17 cellular contexts compared by ENCODE assay signal in the genomic region with DNA sequence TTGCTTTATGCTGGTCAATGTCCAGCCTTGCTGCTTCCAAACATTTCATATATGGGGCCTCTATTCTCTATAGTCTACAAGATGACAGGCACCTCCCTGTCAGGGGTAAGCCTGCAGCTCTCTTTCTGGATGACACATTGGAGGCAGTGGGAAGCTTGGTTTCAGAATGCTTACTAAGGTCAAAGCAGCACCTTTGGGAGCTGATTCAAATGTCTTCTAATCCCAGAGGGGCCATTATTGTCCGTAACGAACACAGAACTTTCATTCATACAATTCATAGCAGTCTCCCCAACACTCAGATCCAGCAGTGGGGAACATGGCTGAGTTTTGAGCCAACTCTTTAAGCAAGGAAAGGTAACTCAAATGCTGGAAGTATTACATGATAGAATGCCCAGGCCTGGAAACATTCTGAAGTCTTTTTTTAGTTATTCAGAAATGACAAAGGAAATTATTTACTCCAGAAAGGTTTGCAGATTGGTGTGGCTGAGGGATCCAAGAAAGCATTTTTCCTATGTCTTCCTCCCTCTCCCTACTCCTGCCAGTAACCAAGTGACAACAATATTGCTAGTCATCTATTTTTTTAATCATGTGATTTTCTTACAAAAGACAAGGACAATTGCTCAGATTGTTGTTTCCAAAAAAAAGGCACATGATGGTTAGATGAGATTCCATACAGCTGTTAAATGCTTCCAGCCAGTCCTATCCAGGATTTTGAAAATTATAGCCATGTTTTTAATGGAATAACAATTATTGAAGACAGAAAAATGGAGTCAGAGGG.
DNase-seq lines count a peak whose midpoint lies in the region; ATAC-seq, FAIRE-seq and TF ChIP-seq lines count a peak whose summit lies in the region.
"Had no signal": no experiment of that assay in that cellular context is flagged by ENCODE, and none has a peak within 500 bp of the region (broad histone marks: within the 10 kb centered on the region; RNA-seq: fewer than 3 reads in every experiment).

No MANE protein-coding gene starts in this region.

- no peak for FAIRE-seq in HepG2 (lab: Jason Lieb, UNC)
- FAIRE-seq: H54 had no signal

- WGBS in HepG2 (ENCODE audit: low lambda C conversion rate), result 87% methylated on average over 2 of the region's 2 CpGs
- 100% methylated on average over 2 of the region's 2 CpGs for WGBS in right lobe of liver (ENCODE audit: insufficient coverage, low coverage, low lambda C conversion rate, missing lambda C conversion rate)
- 98% methylated on average over 2 of the region's 2 CpGs for WGBS in smooth muscle cell (ENCODE audit: low lambda C conversion rate)

- no peaks in the 10 kb centered on the region for H3K9me3 ChIP-seq in HepG2 (ENCODE audit: low read length)
- no peaks in the 10 kb centered on the region for H3K9me3 ChIP-seq in right lobe of liver
- no peaks in the 10 kb centered on the region for H3K9me3 ChIP-seq in breast epithelium
- no peaks in the 10 kb centered on the region for H3K9me3 ChIP-seq in neuron (ENCODE audit: low read length)
- H3K9me3 ChIP-seq in smooth muscle cell (replicated peaks; ENCODE audit: low read depth), result no peaks in the 10 kb centered on the region
- H3K9me3 ChIP-seq: left ventricle myocardium inferior, tibial artery had no signal

- POLR2A ChIA-PET in HepG2 (lab: Yijun Ruan, JAX), result interaction anchor here (1.2 to 1.3 kb wide), 3 partner anchors 15 to 16 kb away, joined by 3 to 4 read pairs (median 3); no protein-coding TSS in a partner anchor

- H3K9ac ChIP-seq in HepG2 (ENCODE audit: insufficient read depth, low read depth, low read length) (no peak overlapping the region), smooth muscle cell (ENCODE audit: low read depth) (no peak overlapping the region)
- H3K9ac ChIP-seq: parathyroid adenoma had no signal

- intact Hi-C loops in HepG2 (cut with micrococcal nuclease; ENCODE audit: unreplicated experiment) (no loop called here), right lobe of liver (cut with DNase I) (no loop called here), breast epithelium (cut with DNase I; ENCODE audit: low total_unique reads) (no loop called here)

- ATAC-seq in HepG2, result peak; percentile 31; the same call in 1 of the 3 replicates
- no peak for ATAC-seq in right lobe of liver
- no peak for ATAC-seq in omental fat pad (ENCODE audit: low FRiP score)
- ATAC-seq in GM21723 (IDR thresholded peaks at IDR 0.05; ENCODE audit: unreplicated experiment), result no peak

- TF ChIP-seq RAD21 in HepG2 (CRISPR knock-in tag; IDR thresholded peaks at IDR 0.05), result no peak

- H3K4me3 ChIP-seq in HepG2 (replicated peaks in 1 of 3; ENCODE audit: insufficient read depth in 1 of 3, low read depth in 2 of 3, low read length in 3 of 3) (no peak overlapping the region), right lobe of liver (no peak overlapping the region), breast epithelium (no peak overlapping the region), neuron (ENCODE audit: low read length) (no peak overlapping the region), smooth muscle cell (no peak overlapping the region)
- H3K4me3 ChIP-seq: left ventricle myocardium inferior, tibial artery had no signal

- DNase-seq in HepG2 (ENCODE audit: low spot score) (no peak), right lobe of liver (no peak), breast epithelium (ENCODE audit: low spot score in 2 of 2) (no peak), smooth muscle cell (lab: John Stamatoyannopoulos, UW; ENCODE audit: unreplicated experiment) (no peak), omental fat pad (ENCODE audit: low spot score) (no peak), kidney tubule cell (ENCODE audit: low spot score) (no peak)
- DNase-seq: activated CD4-positive, alpha-beta T cell treated with anti-CD3 and anti-CD28 coated beads, Interleukin-2, amount 50 U/mL, for 48 hours; activated naive CD8-positive, alpha-beta T cell treated with anti-CD3 and anti-CD28 coated beads, Interleukin-2, amount 10 ng/mL, durations not matched to agents 7 days and 5 days; left ventricle myocardium inferior; NCI-H2107; NCI-H524; tibial artery had no signal

- TF ChIP-seq POLR2A in HepG2 (IDR thresholded peaks at IDR 0.05; ENCODE audit: insufficient read depth in 1 of 2, low read depth in 2 of 2, low read length in 2 of 2) (no peak), right lobe of liver (IDR thresholded peaks at IDR 0.05) (no peak), breast epithelium (IDR thresholded peaks at IDR 0.05) (no peak)

- H3K27ac ChIP-seq in HepG2 (ENCODE audit: extremely low read length, insufficient read depth, low read length) (peak overlapping the region; percentile 16), right lobe of liver (no peak overlapping the region), breast epithelium (peak overlapping the region; percentile 33 to 85), smooth muscle cell (ENCODE audit: low read depth) (no peak overlapping the region)
- H3K27ac ChIP-seq: epithelial cell of prostate, left ventricle myocardium inferior, parathyroid adenoma, tibial artery had no signal

- BruUV-seq in HepG2 (replicated peaks; lab: Mats Ljungman, UMichigan), result no TSS peak

- H3K27me3 ChIP-seq in HepG2 (ENCODE audit: control insufficient read depth in 1 of 2, insufficient read depth in 2 of 2, low read length in 2 of 2) (no peaks in the 10 kb centered on the region), right lobe of liver (no peaks in the 10 kb centered on the region), breast epithelium (no peaks in the 10 kb centered on the region), neuron (ENCODE audit: insufficient read depth, low read length) (no peaks in the 10 kb centered on the region), smooth muscle cell (ENCODE audit: low read depth) (no peaks in the 10 kb centered on the region)
- H3K27me3 ChIP-seq: tibial artery had no signal

- no peaks in the 10 kb centered on the region for H4K20me1 ChIP-seq in HepG2 (ENCODE audit: insufficient read depth, low read length)
- H4K20me1 ChIP-seq in smooth muscle cell (ENCODE audit: low read depth), result no peaks in the 10 kb centered on the region

- H3K4me2 ChIP-seq in HepG2 (ENCODE audit: low read depth, low read length) (no peak overlapping the region), smooth muscle cell (no peak overlapping the region)

- H3K79me2 ChIP-seq in HepG2 (ENCODE audit: insufficient read depth, low read length), result peaks cover 5% of the 10 kb centered on the region
- no peaks in the 10 kb centered on the region for H3K79me2 ChIP-seq in smooth muscle cell (ENCODE audit: low read depth)
- H3K79me2 ChIP-seq: parathyroid adenoma had no signal

- H3K4me1 ChIP-seq in HepG2 (ENCODE audit: insufficient read depth, low read length) (peaks cover 70% of the 10 kb centered on the region), right lobe of liver (peaks cover 0 to 3% (median 0%) of the 10 kb centered on the region in 4 donors), breast epithelium (no peaks in the 10 kb centered on the region), neuron (ENCODE audit: insufficient read depth, low read length) (peaks cover 10% of the 10 kb centered on the region), smooth muscle cell (ENCODE audit: low read depth) (no peaks in the 10 kb centered on the region)
- H3K4me1 ChIP-seq: parathyroid adenoma had no signal

- TF ChIP-seq CTCF in HepG2 (CRISPR knock-in tag; IDR thresholded peaks at IDR 0.05), result no peak
- no peak for TF ChIP-seq CTCF in right lobe of liver (IDR thresholded peaks at IDR 0.05)
- TF ChIP-seq CTCF in breast epithelium (IDR thresholded peaks at IDR 0.05), result no peak
- TF ChIP-seq CTCF in smooth muscle cell (IDR thresholded peaks at IDR 0.05; ENCODE audit: borderline replicate concordance, insufficient read depth, poor library complexity, severe bottlenecking), result no peak
- TF ChIP-seq CTCF in omental fat pad (IDR thresholded peaks at IDR 0.05), result no peak

- CTCF ChIA-PET in HepG2 (lab: Yijun Ruan, JAX; ENCODE audit: low intra/inter-chr PET ratio, low total read pairs), result no interaction called here

- TF ChIP-seq EP300 in HepG2 (IDR thresholded peaks at IDR 0.05; ENCODE audit: low read depth in 2 of 2, low read length in 2 of 2) (no peak), HepG2 (CRISPR knock-in tag; IDR thresholded peaks at IDR 0.05; ENCODE audit: borderline replicate concordance) (no peak)

- H3K36me3 ChIP-seq in HepG2 (replicated peaks in 1 of 2; ENCODE audit: control insufficient read depth in 1 of 2, insufficient read depth in 2 of 2, low read length in 2 of 2) (no peaks in the 10 kb centered on the region), right lobe of liver (no peaks in the 10 kb centered on the region), breast epithelium (no peaks in the 10 kb centered on the region), neuron (ENCODE audit: insufficient read depth, low read length) (no peaks in the 10 kb centered on the region), smooth muscle cell (ENCODE audit: low read depth) (no peaks in the 10 kb centered on the region)
- H3K36me3 ChIP-seq: left ventricle myocardium inferior, tibial artery had no signal

- no peak overlapping the region for H2AFZ ChIP-seq in HepG2 (ENCODE audit: low read length)
- H2AFZ ChIP-seq in neuron (ENCODE audit: low read depth, low read length), result peak overlapping the region; percentile 10
- no peak overlapping the region for H2AFZ ChIP-seq in smooth muscle cell (ENCODE audit: low read depth)
- H2AFZ ChIP-seq: parathyroid adenoma had no signal

- in situ Hi-C loops in HepG2 (cut with HindIII; ENCODE audit: extremely low pct_ligation_motif_present, low pct_unique_long_range_greater_than_20kb), result no loop called here

- H3F3A ChIP-seq in smooth muscle cell (ENCODE audit: low read depth), result no peaks in the 10 kb centered on the region

TF ChIP-seq in HepG2, 621 proteins besides CTCF, POLR2A, EP300 and RAD21 (continues in another document):
- TF ChIP-seq MED13 (CRISPR knock-in tag; IDR thresholded peaks at IDR 0.05), result no peak
- no peak for TF ChIP-seq ZNF790 (CRISPR knock-in tag; IDR thresholded peaks at IDR 0.05; ENCODE audit: borderline replicate concordance)
- TF ChIP-seq GATA4 (IDR thresholded peaks at IDR 0.05; ENCODE audit: borderline replicate concordance, low read depth), result no peak
- TF ChIP-seq SP140L (CRISPR knock-in tag; IDR thresholded peaks at IDR 0.05; ENCODE audit: borderline replicate concordance), result no peak
- no peak for TF ChIP-seq SIN3A (IDR thresholded peaks at IDR 0.05; ENCODE audit: borderline replicate concordance, low read depth, low read length)
- no peak for TF ChIP-seq ZNF569 (CRISPR knock-in tag; IDR thresholded peaks at IDR 0.05; ENCODE audit: borderline replicate concordance)

Comparison
In these comparisons a context has a peak if more than half of its experiments do, and no peak if none do; other contexts are left out.
1. H3K27ac ChIP-seq: peak in HepG2 (single experiment) and breast epithelium (2 of 2); none in right lobe of liver (0 of 3) and smooth muscle cell (single experiment).